Comparison of ENCODE assay signal across 20 cellular contexts in the genomic region with DNA sequence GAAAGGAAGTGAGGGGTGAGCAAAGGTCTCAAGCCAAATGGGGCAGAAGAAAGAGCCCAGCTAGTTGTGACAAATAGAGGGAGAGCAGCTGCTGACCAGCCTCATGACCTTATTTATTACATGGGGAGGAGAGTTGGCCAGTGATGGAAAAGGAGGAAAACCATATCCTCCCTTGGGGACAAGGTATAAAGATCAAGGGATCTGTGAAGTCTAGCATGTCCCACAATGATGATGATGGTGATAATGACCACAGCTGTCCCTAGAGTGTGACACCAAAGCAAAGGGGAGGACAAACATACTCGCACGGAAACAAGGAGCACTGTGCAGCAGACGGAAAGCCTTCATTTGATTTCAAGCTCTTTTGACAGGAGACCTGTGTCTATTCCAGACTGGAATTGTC.
A peak's percentile ranks its signal among the peaks of the same experiment; 100 is the strongest.
DNase-seq lines count a peak whose midpoint lies in the region; ATAC-seq, FAIRE-seq and TF ChIP-seq lines count a peak whose summit lies in the region.
"Had no signal": no experiment of that assay in that cellular context is flagged by ENCODE, and none has a peak within 500 bp of the region (broad histone marks: within the 10 kb centered on the region; RNA-seq: fewer than 3 reads in every experiment).

No MANE protein-coding gene starts in this region.

- H4K20me1 ChIP-seq in Loucy (ENCODE audit: insufficient read depth, low read length, poor library complexity, severe bottlenecking) (no peaks in the 10 kb centered on the region), GM12878 (ENCODE audit: control insufficient read depth, insufficient read depth) (no peaks in the 10 kb centered on the region)

- H3K36me3 ChIP-seq in Loucy (ENCODE audit: insufficient read depth, low read length) (no peaks in the 10 kb centered on the region), GM12878 (ENCODE audit: control insufficient read depth in 2 of 2, insufficient read depth in 2 of 2, low read length in 1 of 2) (no peaks in the 10 kb centered on the region), transverse colon (no peaks in the 10 kb centered on the region)
- H3K36me3 ChIP-seq: BE2C had no signal

- H3K9me3 ChIP-seq in Loucy (ENCODE audit: insufficient read depth, low read depth, low read length) (no peaks in the 10 kb centered on the region), GM12878 (replicated peaks; ENCODE audit: control insufficient read depth, insufficient read depth, low read length) (no peaks in the 10 kb centered on the region), transverse colon (no peaks in the 10 kb centered on the region)
- H3K9me3 ChIP-seq: A549, BE2C had no signal

- 89% methylated on average over 3 of the region's 3 CpGs for WGBS in GM12878 (ENCODE audit: insufficient coverage, insufficient replicate concordance, low lambda C conversion rate, missing lambda C conversion rate)
- WGBS in transverse colon (ENCODE audit: low coverage in 1 of 2), 2 donors, result 72% methylated on average over 3 of the region's 3 CpGs; no CpG with 5 or more reads in 1 of the 2 donors

- DNase-seq in GM12878 (ENCODE audit: low read depth, low spot score), result no peak
- no peak for DNase-seq in sciatic nerve (ENCODE audit: low spot score)
- no peak for DNase-seq in GM10266 (ENCODE audit: extremely low spot score)
- no peak for DNase-seq in transverse colon
- no peak for DNase-seq in GM10248 (ENCODE audit: extremely low spot score)
- DNase-seq: BE2C; CD4-positive, alpha-beta memory T cell; DMS153; GF-D8; H7; KG1 had no signal

- intact Hi-C loops in GM12878 (cut with micrococcal nuclease; ENCODE audit: unreplicated experiment) (no loop called here), sciatic nerve (cut with DNase I) (no loop called here), transverse colon (cut with DNase I; ENCODE audit: low total_unique reads) (no loop called here)

- TF ChIP-seq POLR2A in GM12878 (IDR thresholded peaks at IDR 0.05; ENCODE audit: low read depth, low read length) (no peak), transverse colon (IDR thresholded peaks at IDR 0.05) (no peak)

- no peaks in the 10 kb centered on the region; the same call in 1 of the 2 replicates for H3F3A ChIP-seq in Loucy (ENCODE audit: low read depth)

- SMC1A ChIA-PET in GM12878 (lab: Charles Lee; ENCODE audit: uncharacterized antibody, unreplicated experiment), result interaction anchor here (0.8 to 2.2 kb wide), 9 partner anchors 8 to 81 kb away, joined by 3 to 14 read pairs (median 4); no protein-coding TSS in a partner anchor

- ATAC-seq in GM12878 (no peak), sciatic nerve (peak; percentile 30), HG02852 (IDR thresholded peaks at IDR 0.05; ENCODE audit: unreplicated experiment) (no peak)
- ATAC-seq: A549, GM23338, HepG2 had no signal

- peaks cover 61% of the 10 kb centered on the region for H3K4me1 ChIP-seq in Loucy (ENCODE audit: insufficient read depth, low read length, poor library complexity, severe bottlenecking)
- H3K4me1 ChIP-seq in GM12878 (ENCODE audit: control insufficient read depth, insufficient read depth, low read length), result 0 out of 2 replicates have a peak, but pooled peaks cover 2% of the 10 kb centered on the region
- no peaks in the 10 kb centered on the region for H3K4me1 ChIP-seq in transverse colon
- H3K4me1 ChIP-seq: A549, BE2C had no signal

- H3K36me3 Mint-ChIP-seq in nephron (ENCODE audit: low read depth), result no peaks in the 10 kb centered on the region
- H3K36me3 Mint-ChIP-seq: CD4-positive, alpha-beta memory T cell had no signal

- TF ChIP-seq CTCF in Loucy (conservative IDR thresholded peaks at IDR 0.05; ENCODE audit: low read length), result no peak
- TF ChIP-seq CTCF in GM12878 (IDR thresholded peaks at IDR 0.05 in 2 of 3, conservative IDR thresholded peaks at IDR 0.05 in 1 of 3; ENCODE audit: control insufficient read depth in 2 of 3, extremely low read depth in 1 of 3, insufficient read depth in 1 of 3, low read depth in 3 of 3, low read length in 3 of 3), result no peak
- no peak for TF ChIP-seq CTCF in nephron (IDR thresholded peaks at IDR 0.05; ENCODE audit: unreplicated experiment in 3 of 3)
- TF ChIP-seq CTCF in GM10266 (IDR thresholded peaks at IDR 0.05; ENCODE audit: control insufficient read depth, insufficient read depth, low read depth, missing control alignments), result no peak
- no peak for TF ChIP-seq CTCF in transverse colon (IDR thresholded peaks at IDR 0.05)
- no peak for TF ChIP-seq CTCF in GM10248 (IDR thresholded peaks at IDR 0.05; ENCODE audit: control extremely low read depth, extremely low read depth, low read depth, missing control alignments)

- H3K27ac ChIP-seq in GM12878 (ENCODE audit: control insufficient read depth, insufficient read depth) (no peak overlapping the region), transverse colon (no peak overlapping the region)
- H3K27ac ChIP-seq: A549, C4-2B had no signal

- H3K4me2 ChIP-seq in Loucy (ENCODE audit: low read depth, low read length, poor library complexity, severe bottlenecking), result peak overlapping the region; percentile 36
- no peak overlapping the region for H3K4me2 ChIP-seq in GM12878 (ENCODE audit: control insufficient read depth, insufficient read depth)
- H3K4me2 ChIP-seq: A549, GM23338 had no signal

- H3K27me3 Mint-ChIP-seq in nephron (ENCODE audit: low read depth), result no peaks in the 10 kb centered on the region

- no peaks in the 10 kb centered on the region for H3K27me3 ChIP-seq in Loucy (ENCODE audit: insufficient read depth, low read length, poor library complexity, severe bottlenecking)
- no peaks in the 10 kb centered on the region for H3K27me3 ChIP-seq in GM12878 (replicated peaks in 1 of 2; ENCODE audit: control insufficient read depth in 2 of 2, insufficient read depth in 2 of 2, low read length in 1 of 2)
- H3K27me3 ChIP-seq in transverse colon, result no peaks in the 10 kb centered on the region
- H3K27me3 ChIP-seq: BE2C had no signal

- POLR2A ChIA-PET in GM12878 (lab: Charles Lee), result no interaction called here
- POLR2A ChIA-PET in GM10248 (lab: Yijun Ruan, JAX), result no interaction called here

- CTCF ChIA-PET in GM12878 (lab: Yijun Ruan, JAX) (interaction anchor here (0.7 to 1.2 kb wide), 2 partner anchors 296 to 480 kb away, joined by 3 to 4 read pairs; no protein-coding TSS in a partner anchor), GM10248 (lab: Yijun Ruan, JAX) (no interaction called here)

- no peak overlapping the region for H3K9ac ChIP-seq in Loucy (ENCODE audit: low read depth, low read length, poor library complexity, severe bottlenecking)
- H3K9ac ChIP-seq in GM12878 (ENCODE audit: control insufficient read depth, insufficient read depth, low read length), result no peak overlapping the region

- RAD21 ChIA-PET in GM12878 (lab: Charles Lee; ENCODE audit: unreplicated experiment), result interaction anchor here (1.2 to 1.7 kb wide), 2 partner anchors 8 to 15 kb away, joined by 3 to 4 read pairs; no protein-coding TSS in a partner anchor

- in situ Hi-C loops in GM12878 (cut with MboI) (no loop called here), transverse colon (cut with MboI; ENCODE audit: low pct_ligation_motif_present in 1 of 4, low pct_unique_long_range_greater_than_20kb in 1 of 4, low sequenced_read_pairs in 3 of 4) (no loop called here)

- H3K9me3 Mint-ChIP-seq in nephron, result no peaks in the 10 kb centered on the region
- H3K9me3 Mint-ChIP-seq: CD4-positive, alpha-beta memory T cell; GM23338 had no signal

- no peak overlapping the region for H2AFZ ChIP-seq in Loucy (ENCODE audit: low read length)
- H2AFZ ChIP-seq in GM12878 (ENCODE audit: control insufficient read depth, low read depth, low read length), result no peak overlapping the region
- H2AFZ ChIP-seq: GM23338 had no signal

- H3K4me3 Mint-ChIP-seq in nephron, result no peak overlapping the region
- H3K4me3 Mint-ChIP-seq: CD4-positive, alpha-beta memory T cell; GM23338 had no signal

- peaks cover 9% of the 10 kb centered on the region for H3K4me1 Mint-ChIP-seq in nephron
- H3K4me1 Mint-ChIP-seq: CD4-positive, alpha-beta memory T cell had no signal

- H3K79me2 ChIP-seq in Loucy (ENCODE audit: insufficient read depth, low read length), result no peaks in the 10 kb centered on the region
- no peaks in the 10 kb centered on the region for H3K79me2 ChIP-seq in GM12878 (ENCODE audit: control insufficient read depth, insufficient read depth, low read length)

- no TSS peak for BruUV-seq in GM12878 (replicated peaks; lab: Mats Ljungman, UMichigan)

- H3K9me2 ChIP-seq in Loucy (replicated peaks; ENCODE audit: low read depth, low read length), result no peaks in the 10 kb centered on the region

- peak overlapping the region in 2 of 3 experiments; percentile 30 to 61 for H3K27ac Mint-ChIP-seq in nephron
- H3K27ac Mint-ChIP-seq: CD4-positive, alpha-beta memory T cell; GM23338 had no signal

- TF ChIP-seq EP300 in GM12878 (IDR thresholded peaks at IDR 0.05; ENCODE audit: borderline replicate concordance in 1 of 2, control insufficient read depth in 1 of 2, low read depth in 2 of 2, low read length in 2 of 2) (no peak), transverse colon (IDR thresholded peaks at IDR 0.05; ENCODE audit: low read depth) (no peak)

- FAIRE-seq in GM12878 (lab: Jason Lieb, UNC), result no peak
- FAIRE-seq: A549, GM12891, HepG2, HTR-8/SVneo had no signal

- H3K4me3 ChIP-seq in Loucy (ENCODE audit: low read length, poor library complexity, severe bottlenecking) (no peak overlapping the region), GM12878 (no peak overlapping the region), transverse colon (no peak overlapping the region)
- H3K4me3 ChIP-seq: A549, GM23338 had no signal

- TF ChIP-seq RAD21 in GM12878 (IDR thresholded peaks at IDR 0.05; ENCODE audit: insufficient read depth, low read depth, low read length), result no peak

TF ChIP-seq in GM12878, 131 proteins besides CTCF, POLR2A, EP300 and RAD21:
- TF ChIP-seq RFX5 (IDR thresholded peaks at IDR 0.05; ENCODE audit: low read depth, low read length) (no peak), SMAD1 (IDR thresholded peaks at IDR 0.05; ENCODE audit: low read depth, partially characterized antibody) (no peak), IKZF1 (conservative IDR thresholded peaks at IDR 0.05) (0 out of 2 replicates have a peak, but pooled peaks have one; percentile 20), ZBED1 (IDR thresholded peaks at IDR 0.05; ENCODE audit: borderline replicate concordance) (no peak), KLF5 (IDR thresholded peaks at IDR 0.05; ENCODE audit: partially characterized antibody) (no peak)
- TF ChIP-seq, protein P1, sequence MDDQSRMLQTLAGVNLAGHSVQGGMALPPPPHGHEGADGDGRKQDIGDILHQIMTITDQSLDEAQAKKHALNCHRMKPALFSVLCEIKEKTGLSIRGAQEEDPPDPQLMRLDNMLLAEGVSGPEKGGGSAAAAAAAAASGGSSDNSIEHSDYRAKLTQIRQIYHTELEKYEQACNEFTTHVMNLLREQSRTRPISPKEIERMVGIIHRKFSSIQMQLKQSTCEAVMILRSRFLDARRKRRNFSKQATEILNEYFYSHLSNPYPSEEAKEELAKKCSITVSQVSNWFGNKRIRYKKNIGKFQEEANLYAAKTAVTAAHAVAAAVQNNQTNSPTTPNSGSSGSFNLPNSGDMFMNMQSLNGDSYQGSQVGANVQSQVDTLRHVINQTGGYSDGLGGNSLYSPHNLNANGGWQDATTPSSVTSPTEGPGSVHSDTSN (IDR thresholded peaks at IDR 0.05; ENCODE audit: insufficient replicate concordance, low read depth, low read length), result no peak
